ENCODE assay signal across 8 cellular contexts in the genomic region with DNA sequence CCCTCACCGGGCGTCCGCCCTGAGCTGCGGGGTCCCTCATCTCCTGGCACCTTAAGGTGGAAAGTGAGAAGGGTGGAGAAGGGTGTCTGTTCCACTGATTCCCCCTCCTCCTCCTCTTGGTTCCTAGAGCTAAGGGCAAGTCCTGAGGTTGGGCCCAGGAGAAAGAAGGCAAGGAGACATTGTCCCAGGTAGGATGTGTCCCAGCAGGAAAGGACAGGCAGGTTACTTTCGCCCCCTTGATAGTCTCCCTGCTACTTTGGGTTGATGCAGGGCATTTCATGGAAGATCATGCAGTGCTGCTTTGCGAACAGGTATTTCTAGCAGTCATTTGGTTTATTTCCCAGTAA. TPM values are rescaled to one million over a fixed set of nuclear protein-coding genes. Genes with fewer than 3 reads are reported as not detected.
DNase-seq lines count a peak whose midpoint lies in the region; ATAC-seq and TF ChIP-seq lines count a peak whose summit lies in the region.

No MANE protein-coding gene starts in this region.

- H3K4me1 Mint-ChIP-seq in stimulated activated naive CD8-positive, alpha-beta T cell treated with anti-CD3 and anti-CD28 coated beads, Interleukin-15, amount 100 ng/mL, for 72 hours, result peaks cover 10% of the 10 kb centered on the region

- H3K27ac Mint-ChIP-seq in stimulated activated naive CD8-positive, alpha-beta T cell treated with anti-CD3 and anti-CD28 coated beads, Interleukin-15, amount 100 ng/mL, for 72 hours, result no peak overlapping the region

- H3K9me3 ChIP-seq in ectodermal cell (ENCODE audit: control insufficient read depth, low read length) (no peaks in the 10 kb centered on the region), mucosa of descending colon (no peaks in the 10 kb centered on the region)

- no peak for DNase-seq in stimulated activated naive CD8-positive, alpha-beta T cell treated with anti-CD3 and anti-CD28 coated beads, Interleukin-15, amount 100 ng/mL, for 72 hours
- DNase-seq in stimulated activated naive CD8-positive, alpha-beta T cell treated with anti-CD3 and anti-CD28 coated beads, Interleukin-15, Interleukin-2, amounts not matched to agents 100 U/mL and 50 U/mL, for 24 hours, result no peak
- DNase-seq in mucosa of descending colon (no peak), SK-N-DZ (ENCODE audit: low spot score) (no peak), UCSD-AML1 (lab: John Stamatoyannopoulos, UW; ENCODE audit: unreplicated experiment) (no peak)

- peaks cover 8% of the 10 kb centered on the region for H3K27me3 Mint-ChIP-seq in stimulated activated naive CD8-positive, alpha-beta T cell treated with anti-CD3 and anti-CD28 coated beads, Interleukin-15, amount 100 ng/mL, for 72 hours

- H3K27me3 ChIP-seq in ectodermal cell (ENCODE audit: control insufficient read depth, insufficient read depth, low read length, poor library complexity, severe bottlenecking), result peaks cover 29% of the 10 kb centered on the region

- H3K36me3 ChIP-seq in ectodermal cell (ENCODE audit: control insufficient read depth, insufficient read depth, low read length) (no peaks in the 10 kb centered on the region), mucosa of descending colon (ENCODE audit: low read depth) (no peaks in the 10 kb centered on the region)

- intact Hi-C loops in mucosa of descending colon (cut with DNase I, micrococcal nuclease), result no loop called here

- H3K4me3 ChIP-seq in ectodermal cell (ENCODE audit: insufficient read depth, low read depth, low read length), result peak overlapping the region; percentile 69
- H3K4me3 ChIP-seq in mucosa of descending colon, result peak overlapping the region; percentile 61

- no peak overlapping the region for H3K27ac ChIP-seq in ectodermal cell (ENCODE audit: insufficient read depth, low read depth, low read length, poor library complexity, severe bottlenecking)

- ATAC-seq in stimulated activated naive CD8-positive, alpha-beta T cell treated with anti-CD3 and anti-CD28 coated beads, Interleukin-15, amount 100 ng/mL, for 72 hours, result no peak
- ATAC-seq in stimulated activated naive CD8-positive, alpha-beta T cell treated with anti-CD3 and anti-CD28 coated beads, Interleukin-15, Interleukin-2, amounts not matched to agents 100 U/mL and 50 U/mL, for 24 hours, result no peak
- ATAC-seq in mucosa of descending colon (peak; percentile 42), HG02798 (IDR thresholded peaks at IDR 0.05; ENCODE audit: poor library complexity, unreplicated experiment) (no peak), HG03565 (IDR thresholded peaks at IDR 0.05; ENCODE audit: unreplicated experiment) (no peak)

- H3K4me1 ChIP-seq in ectodermal cell (ENCODE audit: control insufficient read depth, insufficient read depth, low read length) (peaks cover 4% of the 10 kb centered on the region), mucosa of descending colon (ENCODE audit: low read depth) (no peaks in the 10 kb centered on the region)

- H3K9me3 Mint-ChIP-seq in stimulated activated naive CD8-positive, alpha-beta T cell treated with anti-CD3 and anti-CD28 coated beads, Interleukin-15, amount 100 ng/mL, for 72 hours, result no peaks in the 10 kb centered on the region

- H3K4me3 Mint-ChIP-seq in stimulated activated naive CD8-positive, alpha-beta T cell treated with anti-CD3 and anti-CD28 coated beads, Interleukin-15, amount 100 ng/mL, for 72 hours, result peak overlapping the region; percentile 73 to 84

- WGBS in ectodermal cell, 2 experiments, result 2 to 3% methylated on average over 6 of the region's 6 CpGs

- TF ChIP-seq CTCF in mucosa of descending colon (IDR thresholded peaks at IDR 0.05), result no peak

RNA-seq across cellular contexts. Expression of gene STEAP2, which starts 0.6 kb away (rescaled TPM):
- 2.0 TPM for polyA plus RNA-seq in ectodermal cell (2013, experiment 1 of 4)
- 1.5 TPM for polyA plus RNA-seq in ectodermal cell (2013, experiment 2 of 4)
- polyA plus RNA-seq in ectodermal cell (2013, experiment 3 of 4), result 1.5 TPM
- polyA plus RNA-seq in ectodermal cell (2013, experiment 4 of 4), result 1.5 TPM
- total RNA-seq in mucosa of descending colon, result 10 to 100 TPM; 22.2 to 26.3 (median 23.1) TPM
- 0.34 and 1.5 TPM in 2 replicates for polyA plus RNA-seq in SK-N-DZ (2014; cell fraction: cytosol; rRNA removed)
- 0.43 and 0.72 TPM in 2 replicates for polyA plus RNA-seq in SK-N-DZ (2014; cell fraction: nucleus; rRNA removed)

RNA-seq across cellular contexts. Expression of gene CFAP69, which starts 32.9 kb away (rescaled TPM):
- 5.5 TPM for polyA plus RNA-seq in ectodermal cell (2013, experiment 1 of 4)
- 3.7 TPM for polyA plus RNA-seq in ectodermal cell (2013, experiment 2 of 4)
- polyA plus RNA-seq in ectodermal cell (2013, experiment 3 of 4), result 3.2 TPM
- polyA plus RNA-seq in ectodermal cell (2013, experiment 4 of 4), result 4.7 TPM
- 1 to 10 TPM; 4.2 to 7.2 (median 4.5) TPM for total RNA-seq in mucosa of descending colon
- polyA plus RNA-seq in SK-N-DZ (2014; cell fraction: cytosol; rRNA removed), result 0.24 TPM in 1 of 2 replicates, not detected in the other
- 1.2 and 7.0 TPM in 2 replicates for polyA plus RNA-seq in SK-N-DZ (2014; cell fraction: nucleus; rRNA removed)

RNA-seq across cellular contexts. Expression of gene STEAP1, which starts 57.9 kb away (rescaled TPM):
- polyA plus RNA-seq in ectodermal cell (2013, experiment 1 of 4), result 2.2 TPM
- 1.6 TPM for polyA plus RNA-seq in ectodermal cell (2013, experiment 2 of 4)
- 2.9 TPM for polyA plus RNA-seq in ectodermal cell (2013, experiment 3 of 4)
- 3.1 TPM for polyA plus RNA-seq in ectodermal cell (2013, experiment 4 of 4)
- total RNA-seq in mucosa of descending colon, result 10 to 100 TPM; 15.9 to 24.6 (median 24.5) TPM
- 0.23 TPM in 1 of 2 replicates, not detected in the other for polyA plus RNA-seq in SK-N-DZ (2014; cell fraction: cytosol; rRNA removed)
- 0.91 TPM in 1 of 2 replicates, not detected in the other for polyA plus RNA-seq in SK-N-DZ (2014; cell fraction: nucleus; rRNA removed)
